In genomic region chr1:180156631-180157091, GRCh38 we compare ENCODE assay signal across 10 cellular contexts. TPM values are rescaled to one million over a fixed set of nuclear protein-coding genes. Genes with fewer than 3 reads are reported as not detected.
DNase-seq lines count a peak whose midpoint lies in the region; ATAC-seq and TF ChIP-seq lines count a peak whose summit lies in the region.
"Had no signal": no experiment of that assay in that cellular context is flagged by ENCODE, and none has a peak within 500 bp of the region (broad histone marks: within the 10 kb centered on the region; RNA-seq: fewer than 3 reads in every experiment).

No MANE protein-coding gene starts in this region.

- H3K4me1 Mint-ChIP-seq in activated T-cell treated with anti-CD3 and anti-CD28 coated beads, Interleukin-2, amount 50 U/mL, for 4 hours (ENCODE audit: low read depth): peaks cover 23% of the 10 kb centered on the region
- H3K4me1 Mint-ChIP-seq in CD8-positive, alpha-beta T cell (ENCODE audit: low read depth): peaks cover 45% of the 10 kb centered on the region

- peak overlapping the region; percentile 6 for H3K4me3 Mint-ChIP-seq in activated T-cell treated with anti-CD3 and anti-CD28 coated beads, Interleukin-2, amount 50 U/mL, for 4 hours
- H3K4me3 Mint-ChIP-seq in CD8-positive, alpha-beta T cell: no peak overlapping the region

- peaks cover 3% of the 10 kb centered on the region for H3K36me3 Mint-ChIP-seq in activated T-cell treated with anti-CD3 and anti-CD28 coated beads, Interleukin-2, amount 50 U/mL, for 4 hours (ENCODE audit: insufficient read depth)
- no peaks in the 10 kb centered on the region for H3K36me3 Mint-ChIP-seq in CD8-positive, alpha-beta T cell

- POLR2A ChIA-PET in CD8-positive, alpha-beta T cell (lab: Charles Lee): interaction anchor here (1.5 kb wide), 1 partner anchor 274 kb away, joined by 3 read pairs; no protein-coding TSS in a partner anchor

- no peak for DNase-seq in activated T-cell treated with anti-CD3 and anti-CD28 coated beads, Interleukin-2, amount 50 U/mL, for 4 hours
- no peak for DNase-seq in activated T-cell treated with anti-CD3 and anti-CD28 coated beads, Interleukin-2, amount 50 U/mL, for 1 hour
- peak; percentile 65 for DNase-seq in SKM-1 (lab: John Stamatoyannopoulos, UW; ENCODE audit: unreplicated experiment)
- peak; percentile 82 for DNase-seq in fibroblast of the aortic adventitia (ENCODE audit: low read depth)
- no peak for DNase-seq in CD8-positive, alpha-beta T cell
- no peak for DNase-seq in HuH-7.5 (ENCODE audit: low spot score)
- DNase-seq in NCI-H187 (lab: John Stamatoyannopoulos, UW): no peak
- DNase-seq: anterior cingulate cortex had no signal

- TF ChIP-seq CTCF in fibroblast of the aortic adventitia (IDR thresholded peaks at IDR 0.05; ENCODE audit: insufficient read depth, low read length): no peak
- TF ChIP-seq CTCF in CD8-positive, alpha-beta T cell (IDR thresholded peaks at IDR 0.05): no peak

- no peaks in the 10 kb centered on the region for H3K27me3 ChIP-seq in stomach smooth muscle (ENCODE audit: control insufficient read depth in 1 of 2, insufficient read depth in 2 of 2, low read length in 2 of 2)
- H3K27me3 ChIP-seq in CD8-positive, alpha-beta T cell (ENCODE audit: insufficient read depth, low read length): no peaks in the 10 kb centered on the region

- no peak overlapping the region for H3K27ac ChIP-seq in stomach smooth muscle (ENCODE audit: low read length)
- H3K27ac ChIP-seq in CD8-positive, alpha-beta T cell (ENCODE audit: low read depth, low read length): no peak overlapping the region

- peak overlapping the region; percentile 94 for H3K4me3 ChIP-seq in fibroblast of the aortic adventitia (ENCODE audit: low read depth, low read length)
- H3K4me3 ChIP-seq in stomach smooth muscle (ENCODE audit: low read length in 2 of 2): peak overlapping the region; percentile 26 to 99
- H3K4me3 ChIP-seq in CD8-positive, alpha-beta T cell (ENCODE audit: low read depth, low read length): no peak overlapping the region
- H3K4me3 ChIP-seq: lung had no signal

- H3K9ac ChIP-seq in stomach smooth muscle (ENCODE audit: low read length in 2 of 2): no peak overlapping the region

- H3K36me3 ChIP-seq in stomach smooth muscle (ENCODE audit: control insufficient read depth in 2 of 2, insufficient read depth in 2 of 2, low read length in 2 of 2): no peaks in the 10 kb centered on the region
- H3K36me3 ChIP-seq in CD8-positive, alpha-beta T cell (ENCODE audit: insufficient read depth, low read length): no peaks in the 10 kb centered on the region

- H3K4me1 ChIP-seq in stomach smooth muscle (ENCODE audit: control insufficient read depth, insufficient read depth, low read length): peaks cover 25% of the 10 kb centered on the region
- peaks cover 22% of the 10 kb centered on the region for H3K4me1 ChIP-seq in CD8-positive, alpha-beta T cell (ENCODE audit: insufficient read depth, low read length)

- no peak overlapping the region for H3K27ac Mint-ChIP-seq in CD8-positive, alpha-beta T cell

- no peaks in the 10 kb centered on the region for H3K27me3 Mint-ChIP-seq in activated T-cell treated with anti-CD3 and anti-CD28 coated beads, Interleukin-2, amount 50 U/mL, for 4 hours (ENCODE audit: low read depth)
- H3K27me3 Mint-ChIP-seq in CD8-positive, alpha-beta T cell (ENCODE audit: low read depth): no peaks in the 10 kb centered on the region

- intact Hi-C loops in CD8-positive, alpha-beta T cell (cut with DNase I, micrococcal nuclease): loop anchor here (5.0 to 10.0 kb wide), 6 partner anchors 199 to 1432 kb away; partner anchors contain the start of genes STX6 (in 2 of the 2), AXDND1 (in 1 of the 2), RALGPS2 (in 1 of the 2) and SOAT1 (in 1 of the 2)

- H3K9me3 Mint-ChIP-seq in activated T-cell treated with anti-CD3 and anti-CD28 coated beads, Interleukin-2, amount 50 U/mL, for 4 hours: no peaks in the 10 kb centered on the region
- no peaks in the 10 kb centered on the region for H3K9me3 Mint-ChIP-seq in CD8-positive, alpha-beta T cell

- H3K9me3 ChIP-seq in stomach smooth muscle (ENCODE audit: control insufficient read depth in 2 of 2, low read length in 2 of 2): no peaks in the 10 kb centered on the region
- no peaks in the 10 kb centered on the region for H3K9me3 ChIP-seq in CD8-positive, alpha-beta T cell (ENCODE audit: low read length)

- no peak for ATAC-seq in activated T-cell treated with anti-CD3 and anti-CD28 coated beads, Interleukin-2, amount 50 U/mL, for 4 hours
- ATAC-seq in CD8-positive, alpha-beta T cell: no peak

- CTCF ChIA-PET in CD8-positive, alpha-beta T cell (lab: Charles Lee): interaction anchor here (1.4 kb wide), 1 partner anchor 10 kb away, joined by 4 read pairs; no protein-coding TSS in a partner anchor

RNA-seq across cellular contexts. Expression of gene QSOX1, which starts 2.0 kb away (rescaled TPM):
- total RNA-seq in activated T-cell treated with anti-CD3 and anti-CD28 coated beads, Interleukin-2, amount 50 U/mL, for 4 hours: 10 to 100 TPM; 34.3 to 38.5 (median 38.1) TPM
- total RNA-seq in fibroblast of the aortic adventitia (ENCODE audit: low replicate concordance): 261 and 1,037 TPM in 2 replicates
- total RNA-seq in CD8-positive, alpha-beta T cell: 10 to 100 TPM; 12.8 to 12.9 TPM

Comparison
In these comparisons a context has a peak if more than half of its experiments do, and no peak if none do; other contexts are left out.
1. DNase-seq: peak in SKM-1 (single experiment) and fibroblast of the aortic adventitia (single experiment); none in activated T-cell treated with anti-CD3 and anti-CD28 coated beads, Interleukin-2, amount 50 U/mL, for 4 hours (single experiment), activated T-cell treated with anti-CD3 and anti-CD28 coated beads, Interleukin-2, amount 50 U/mL, for 1 hour (single experiment), CD8-positive, alpha-beta T cell (0 of 7), HuH-7.5 (single experiment) and NCI-H187 (0 of 2).